In genomic region chr4:66639361-66639760, GRCh38 we compare ENCODE assay signal across 15 cellular contexts.
A peak's percentile ranks its signal among the peaks of the same experiment; 100 is the strongest.
DNase-seq lines count a peak whose midpoint lies in the region; ATAC-seq and TF ChIP-seq lines count a peak whose summit lies in the region.
"Had no signal": no experiment of that assay in that cellular context is flagged by ENCODE, and none has a peak within 500 bp of the region (broad histone marks: within the 10 kb centered on the region; RNA-seq: fewer than 3 reads in every experiment).

No MANE protein-coding gene starts in this region.

- peaks cover 24% of the 10 kb centered on the region for H3K4me1 ChIP-seq in HAP-1
- no peaks in the 10 kb centered on the region for H3K4me1 ChIP-seq in Peyer's patch
- H3K4me1 ChIP-seq: left ventricle myocardium inferior, right lobe of liver, vagina had no signal

- H3K36me3 ChIP-seq in HAP-1 (replicated peaks) = no peaks in the 10 kb centered on the region
- H3K36me3 ChIP-seq in Peyer's patch = no peaks in the 10 kb centered on the region
- H3K36me3 ChIP-seq: left ventricle myocardium inferior, right lobe of liver, vagina had no signal

- no peak for TF ChIP-seq CTCF in VCaP (conservative IDR thresholded peaks at IDR 0.05)
- no peak for TF ChIP-seq CTCF in Peyer's patch (IDR thresholded peaks at IDR 0.05)

- H3K27ac ChIP-seq in VCaP (0 out of 2 replicates have a peak overlapping the region, but pooled peaks have one; percentile 0), Peyer's patch (no peak overlapping the region)
- H3K27ac ChIP-seq: left ventricle myocardium inferior, right lobe of liver, vagina had no signal

- ATAC-seq in HG02623 (IDR thresholded peaks at IDR 0.05; ENCODE audit: unreplicated experiment) = no peak
- ATAC-seq: right lobe of liver had no signal

- H3K9me3 ChIP-seq in HAP-1 = no peaks in the 10 kb centered on the region
- H3K9me3 ChIP-seq in Peyer's patch = no peaks in the 10 kb centered on the region
- H3K9me3 ChIP-seq: left ventricle myocardium inferior, right lobe of liver, vagina had no signal

- no peak for TF ChIP-seq POLR2A in Peyer's patch (IDR thresholded peaks at IDR 0.05)

- H3K27ac Mint-ChIP-seq in immature natural killer cell = no peak overlapping the region

- no peak overlapping the region for H3K4me3 Mint-ChIP-seq in immature natural killer cell

- DNase-seq in HAP-1 (ENCODE audit: low spot score in 2 of 2) (peak; percentile 25 to 93), NCI-H1105 treated with DMSO at 0.1 percent for 48 hours (lab: John Stamatoyannopoulos, UW) (peak; percentile 63), left kidney (ENCODE audit: low read depth, low spot score) (peak; percentile 2), Peyer's patch (no peak), immature natural killer cell (no peak)
- DNase-seq in effector CD4-positive, alpha-beta T cell = no peak
- DNase-seq: activated CD4-positive, alpha-beta T cell treated with anti-CD3 and anti-CD28 coated beads, Interleukin-2, amount 50 U/mL, for 4 hours; amygdala; left ventricle myocardium inferior; MV-4-11; occipital lobe; right lobe of liver had no signal

- peaks cover 1 to 27% (median 10%) of the 10 kb centered on the region in 6 donors for H3K9me3 Mint-ChIP-seq in immature natural killer cell

- H3K36me3 Mint-ChIP-seq in immature natural killer cell = no peaks in the 10 kb centered on the region

- H3K27me3 Mint-ChIP-seq in immature natural killer cell (ENCODE audit: low read depth in 3 of 3) = no peaks in the 10 kb centered on the region

- H3K4me3 ChIP-seq in HAP-1 (no peak overlapping the region), Peyer's patch (no peak overlapping the region)
- H3K4me3 ChIP-seq: left ventricle myocardium inferior, right lobe of liver, vagina had no signal

- H3K4me1 Mint-ChIP-seq in immature natural killer cell = no peaks in the 10 kb centered on the region

- H3K27me3 ChIP-seq in HAP-1 (ENCODE audit: low read depth) (no peaks in the 10 kb centered on the region), Peyer's patch (no peaks in the 10 kb centered on the region)
- H3K27me3 ChIP-seq: right lobe of liver, vagina had no signal

- in situ Hi-C loops in HAP-1 (cut with MboI; ENCODE audit: low sequenced_read_pairs) = no loop called here

Comparison
In these comparisons a context has a peak if more than half of its experiments do, and no peak if none do; other contexts are left out.
1. DNase-seq: peak in HAP-1 (2 of 2), NCI-H1105 treated with DMSO at 0.1 percent for 48 hours (single experiment) and left kidney (single experiment); none in effector CD4-positive, alpha-beta T cell (single experiment), Peyer's patch (0 of 3) and immature natural killer cell (0 of 3).